Comparison of ENCODE assay signal across 1 cellular context in genomic region chr12:92470608-92471021, GRCh38.
TF ChIP-seq lines count a peak whose summit lies in the region.

No MANE protein-coding gene starts in this region.

TF ChIP-seq in HepG2, 621 proteins besides CTCF, POLR2A, EP300 and RAD21 (continued from another document):
- no peak for TF ChIP-seq IKZF4 (CRISPR knock-in tag; IDR thresholded peaks at IDR 0.05; ENCODE audit: borderline replicate concordance, low read depth, not compliant biosample characterization)
- no peak for TF ChIP-seq MIER3 (CRISPR knock-in tag; IDR thresholded peaks at IDR 0.05; ENCODE audit: borderline replicate concordance)
- TF ChIP-seq TFAP4 (IDR thresholded peaks at IDR 0.05; ENCODE audit: borderline replicate concordance, low read depth), result no peak
- TF ChIP-seq ZNF24 (IDR thresholded peaks at IDR 0.05), result no peak
- TF ChIP-seq ZFP62 (CRISPR knock-in tag; IDR thresholded peaks at IDR 0.05), result no peak
- TF ChIP-seq ZNF704 (CRISPR knock-in tag; IDR thresholded peaks at IDR 0.05; ENCODE audit: borderline replicate concordance), result no peak
- TF ChIP-seq ZNF331 (CRISPR knock-in tag; IDR thresholded peaks at IDR 0.05), result no peak
- TF ChIP-seq ATF6 (CRISPR knock-in tag; conservative IDR thresholded peaks at IDR 0.05), result no peak
- no peak for TF ChIP-seq ATRX (CRISPR knock-in tag; IDR thresholded peaks at IDR 0.05; ENCODE audit: borderline replicate concordance)
